Comparison of ENCODE assay signal across 15 cellular contexts in genomic region chr7:127379642-127380041, GRCh38.
"Had no signal": no experiment of that assay in that cellular context is flagged by ENCODE, and none has a peak within 500 bp of the region (broad histone marks: within the 10 kb centered on the region; RNA-seq: fewer than 3 reads in every experiment).

No MANE protein-coding gene starts in this region.

- H3K4me1 Mint-ChIP-seq: mesothelial cell of epicardium had no signal

- H3K27me3 ChIP-seq: cardiac muscle cell, gastroesophageal sphincter, pancreas, tibial nerve, uterus had no signal

- H3K4me3 ChIP-seq: cardiac muscle cell, gastroesophageal sphincter, lower lobe of right lung, pancreas, tibial nerve, uterus had no signal

- H3K36me3 ChIP-seq: pancreas, uterus had no signal

- H3K9me3 Mint-ChIP-seq: mesothelial cell of epicardium had no signal

- H3K4me3 Mint-ChIP-seq: mesothelial cell of epicardium had no signal

- ATAC-seq: gastroesophageal sphincter, lower lobe of right lung, pancreas had no signal

- H3K27ac ChIP-seq: cardiac muscle cell, gastroesophageal sphincter, lower lobe of right lung, pancreas, tibial nerve, uterus had no signal

- FAIRE-seq: islet of Langerhans, pancreas had no signal

- DNase-seq: activated CD4-positive, alpha-beta T cell treated with anti-CD3 and anti-CD28 coated beads for 48 hours; activated T-cell treated with anti-CD3 and anti-CD28 coated beads, Interleukin-2, amount 50 U/mL, for 1 hour; erythroblast; left colon; lower lobe of right lung; pancreas; stimulated activated CD4-positive, alpha-beta T cell treated with anti-CD3 and anti-CD28 coated beads, Interleukin-2, amount 100 ng/mL, for 24 hours; substantia nigra; T-helper 2 cell; uterus had no signal

- H3K9me3 ChIP-seq: gastroesophageal sphincter, lower lobe of right lung, pancreas, tibial nerve, uterus had no signal

- H3K4me1 ChIP-seq: gastroesophageal sphincter, uterus had no signal

- H3K27ac Mint-ChIP-seq: mesothelial cell of epicardium had no signal
